ENCODE assay signal across 8 cellular contexts in the genomic region with DNA sequence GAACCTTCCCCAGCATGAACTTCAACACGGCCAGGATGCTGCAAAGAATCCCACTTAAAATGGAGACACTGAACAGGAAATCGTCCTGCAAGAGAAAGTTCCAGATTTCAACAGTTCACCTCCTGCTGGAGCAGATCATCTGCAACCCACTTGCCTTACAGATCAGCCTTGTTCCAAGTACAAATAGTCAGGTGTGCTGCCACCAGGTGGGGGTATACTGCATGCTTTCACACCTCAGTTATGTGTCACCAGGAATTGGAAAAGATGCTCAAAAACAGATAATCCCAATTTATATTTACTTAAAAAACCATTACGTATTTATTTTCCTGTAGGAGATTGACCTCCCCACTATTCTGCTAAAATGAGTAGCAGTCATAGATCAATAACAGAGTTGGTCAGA.
A peak's percentile ranks its signal among the peaks of the same experiment; 100 is the strongest.
DNase-seq lines count a peak whose midpoint lies in the region; ATAC-seq, FAIRE-seq and TF ChIP-seq lines count a peak whose summit lies in the region.

No MANE protein-coding gene starts in this region.

- H3K23ac ChIP-seq in neuronal stem cell (ENCODE audit: low read depth, low read length, poor library complexity), result no peak overlapping the region

- H3K36me3 ChIP-seq in neuronal stem cell (replicated peaks in 1 of 2; ENCODE audit: control insufficient read depth in 2 of 2, insufficient read depth in 2 of 2, low read length in 2 of 2), result no peaks in the 10 kb centered on the region

- DNase-seq in A549 (ENCODE audit: low read depth in 1 of 2, low spot score in 1 of 2), result peak in 1 of 2 experiments; percentile 55
- DNase-seq in NCI-H2227 (lab: John Stamatoyannopoulos, UW; ENCODE audit: unreplicated experiment), result peak; percentile 57
- peak; percentile 21 for DNase-seq in activated naive CD4-positive, alpha-beta T cell treated with Interleukin-2 at 50 U/mL for 16 hours
- DNase-seq in left lobe of liver (ENCODE audit: low spot score), result no peak
- no peak for DNase-seq in neuronal stem cell (ENCODE audit: low spot score)
- DNase-seq in midbrain (lab: John Stamatoyannopoulos, UW), result no peak

- no peak overlapping the region for H4K8ac ChIP-seq in neuronal stem cell (ENCODE audit: low read depth, low read length)

- TF ChIP-seq EP300 in A549 (IDR thresholded peaks at IDR 0.05), result no peak

- 12% methylated on average over 3 of the region's 3 CpGs for WGBS in A549 (ENCODE audit: missing lambda C conversion rate)
- no CpG with 5 or more reads among the region's 3 CpGs for WGBS in neuronal stem cell (ENCODE audit: extremely low coverage in 2 of 2, insufficient read length in 2 of 2, insufficient replicate concordance in 1 of 2), 2 donors

- no peak overlapping the region for H2BK120ac ChIP-seq in neuronal stem cell (ENCODE audit: low read depth, low read length)

- TF ChIP-seq POLR2A in A549 (IDR thresholded peaks at IDR 0.05; ENCODE audit: low read length), result no peak

- no peak overlapping the region for H2BK15ac ChIP-seq in neuronal stem cell (ENCODE audit: low read length)

- TF ChIP-seq CTCF in A549 (IDR thresholded peaks at IDR 0.05), result peak; percentile 36; the same call in 2 of the 3 replicates

- no peak for FAIRE-seq in A549 (lab: Jason Lieb, UNC)

- TF ChIP-seq RAD21 in A549 (conservative IDR thresholded peaks at IDR 0.05 in 1 of 2, IDR thresholded peaks at IDR 0.05 in 1 of 2), result peak; percentile 29 to 44; a peak in 3 of 5 replicates

- no peak overlapping the region for H3K4ac ChIP-seq in neuronal stem cell (ENCODE audit: low read length)

- H3K9me3 ChIP-seq in A549 (no peaks in the 10 kb centered on the region), neuronal stem cell (replicated peaks in 1 of 2; ENCODE audit: control insufficient read depth in 2 of 2, insufficient read depth in 1 of 2, low read depth in 1 of 2, low read length in 2 of 2) (no peaks in the 10 kb centered on the region)

- H2BK12ac ChIP-seq in neuronal stem cell (ENCODE audit: low read length), result no peak overlapping the region

- H3K79me1 ChIP-seq in neuronal stem cell (ENCODE audit: low read depth, low read length), result no peaks in the 10 kb centered on the region

- H3K14ac ChIP-seq in neuronal stem cell (ENCODE audit: low read length), result no peak overlapping the region

- no peak overlapping the region for H3K27ac ChIP-seq in A549
- H3K27ac ChIP-seq in neuronal stem cell (replicated peaks; ENCODE audit: low read length), result no peak overlapping the region

- peak; percentile 52 to 69; a peak in 4 of 6 replicates for ATAC-seq in A549
- peak; percentile 56 for ATAC-seq in GM18517 (IDR thresholded peaks at IDR 0.05; ENCODE audit: unreplicated experiment)
- peak; percentile 87 for ATAC-seq in left lobe of liver
- no peak for ATAC-seq in HG03108 (IDR thresholded peaks at IDR 0.05; ENCODE audit: unreplicated experiment)

- no peak overlapping the region for H3K18ac ChIP-seq in neuronal stem cell (ENCODE audit: low read length)

- no peak overlapping the region for H3K4me3 ChIP-seq in A549
- no peak overlapping the region for H3K4me3 ChIP-seq in neuronal stem cell (ENCODE audit: low read length in 2 of 2)

- H4K91ac ChIP-seq in neuronal stem cell (ENCODE audit: low read depth, low read length, poor library complexity), result no peak overlapping the region

- H3K9ac ChIP-seq in neuronal stem cell (ENCODE audit: low read depth, low read length, poor library complexity), result no peak overlapping the region

- no peak overlapping the region for H2BK5ac ChIP-seq in neuronal stem cell (ENCODE audit: low read length)

- CTCF ChIA-PET in A549 (lab: Yijun Ruan, JAX), result interaction anchor here (0.9 kb wide), 1 partner anchor 15 kb away, joined by 4 read pairs; no protein-coding TSS in a partner anchor

- H3K4me1 ChIP-seq in A549, result no peaks in the 10 kb centered on the region
- H3K4me1 ChIP-seq in neuronal stem cell (ENCODE audit: control insufficient read depth in 2 of 2, insufficient read depth in 1 of 2, low read depth in 1 of 2, low read length in 2 of 2), result no peaks in the 10 kb centered on the region

- H3K4me2 ChIP-seq in A549 (no peak overlapping the region), neuronal stem cell (ENCODE audit: insufficient read depth, low read length, poor library complexity, severe bottlenecking) (no peak overlapping the region)

- H3K27me3 ChIP-seq in neuronal stem cell (ENCODE audit: control insufficient read depth in 3 of 3, insufficient read depth in 3 of 3, low read depth in 1 of 3, low read length in 3 of 3), result no peaks in the 10 kb centered on the region

- POLR2A ChIA-PET in A549 (lab: Yijun Ruan, JAX), result no interaction called here

- H2AK5ac ChIP-seq in neuronal stem cell (ENCODE audit: low read depth, low read length), result no peak overlapping the region

- H2AFZ ChIP-seq in neuronal stem cell (ENCODE audit: low read length), result no peak overlapping the region

TF ChIP-seq in A549, 52 proteins besides CTCF, POLR2A, EP300 and RAD21:
- no peak for TF ChIP-seq MAX (IDR thresholded peaks at IDR 0.05)
- 0 out of 3 replicates have a peak, but pooled peaks have one; percentile 35 for TF ChIP-seq SMC3 (IDR thresholded peaks at IDR 0.05)

Comparison
In these comparisons a context has a peak if more than half of its experiments do, and no peak if none do; other contexts are left out.
1. DNase-seq: peak in NCI-H2227 (single experiment) and activated naive CD4-positive, alpha-beta T cell treated with Interleukin-2 at 50 U/mL for 16 hours (single experiment); none in left lobe of liver (single experiment), neuronal stem cell (single experiment) and midbrain (single experiment).